10 cellular contexts compared by ENCODE assay signal in genomic region chr7:135238112-135238744, GRCh38. TPM values are rescaled to one million over a fixed set of nuclear protein-coding genes. Genes with fewer than 3 reads are reported as not detected.
DNase-seq lines count a peak whose midpoint lies in the region; ATAC-seq and TF ChIP-seq lines count a peak whose summit lies in the region.
"Had no signal": no experiment of that assay in that cellular context is flagged by ENCODE, and none has a peak within 500 bp of the region (broad histone marks: within the 10 kb centered on the region; RNA-seq: fewer than 3 reads in every experiment).

No MANE protein-coding gene starts in this region.

- H3K4me3 Mint-ChIP-seq in natural killer cell treated with Interleukin-12 subunit alpha and Interleukin-12 subunit beta and Interleukin-15 and Interleukin-18, amount 100 ng/mL, for 72 hours: no peak overlapping the region
- H3K4me3 Mint-ChIP-seq in natural killer cell (no peak overlapping the region), type B pancreatic cell (no peak overlapping the region)

- no peak for TF ChIP-seq CTCF in natural killer cell (IDR thresholded peaks at IDR 0.05)
- TF ChIP-seq CTCF in type B pancreatic cell (conservative IDR thresholded peaks at IDR 0.05): peak; percentile 68

- TF ChIP-seq POLR2A in erythroblast (IDR thresholded peaks at IDR 0.05; ENCODE audit: low read length): no peak

- DNase-seq in natural killer cell treated with Interleukin-12 subunit alpha and Interleukin-12 subunit beta and Interleukin-15 and Interleukin-18, amount 100 ng/mL, for 72 hours (ENCODE audit: low spot score): no peak
- no peak for DNase-seq in natural killer cell
- DNase-seq in OCI-M1 (lab: John Stamatoyannopoulos, UW): peak; percentile 34
- peak; percentile 40 to 47 for DNase-seq in erythroblast (lab: John Stamatoyannopoulos, UW)
- DNase-seq in type B pancreatic cell (ENCODE audit: extremely low spot score, unreplicated experiment): no peak
- no peak for DNase-seq in SW480 (ENCODE audit: low spot score)
- DNase-seq: GF-D8, NCI-H1417 treated with DMSO at 0.1 percent for 48 hours had no signal

- intact Hi-C loops in natural killer cell (cut with micrococcal nuclease): no loop called here

- no peak overlapping the region for H3K27ac Mint-ChIP-seq in natural killer cell treated with Interleukin-12 subunit alpha and Interleukin-12 subunit beta and Interleukin-15 and Interleukin-18, amount 100 ng/mL, for 72 hours
- no peak overlapping the region for H3K27ac Mint-ChIP-seq in natural killer cell
- no peak overlapping the region for H3K27ac Mint-ChIP-seq in type B pancreatic cell

- peaks cover 6 to 7% of the 10 kb centered on the region in 2 donors for H3K27me3 Mint-ChIP-seq in natural killer cell treated with Interleukin-12 subunit alpha and Interleukin-12 subunit beta and Interleukin-15 and Interleukin-18, amount 100 ng/mL, for 72 hours
- peaks cover 0 to 2% of the 10 kb centered on the region in 2 donors for H3K27me3 Mint-ChIP-seq in natural killer cell (ENCODE audit: low read depth in 2 of 2)
- no peaks in the 10 kb centered on the region for H3K27me3 Mint-ChIP-seq in type B pancreatic cell

- no peaks in the 10 kb centered on the region for H3K36me3 Mint-ChIP-seq in natural killer cell treated with Interleukin-12 subunit alpha and Interleukin-12 subunit beta and Interleukin-15 and Interleukin-18, amount 100 ng/mL, for 72 hours
- no peaks in the 10 kb centered on the region for H3K36me3 Mint-ChIP-seq in natural killer cell
- H3K36me3 Mint-ChIP-seq in type B pancreatic cell: no peaks in the 10 kb centered on the region

- H3K4me1 Mint-ChIP-seq in natural killer cell treated with Interleukin-12 subunit alpha and Interleukin-12 subunit beta and Interleukin-15 and Interleukin-18, amount 100 ng/mL, for 72 hours (ENCODE audit: low read depth in 2 of 2): no peaks in the 10 kb centered on the region
- no peaks in the 10 kb centered on the region for H3K4me1 Mint-ChIP-seq in natural killer cell
- peaks cover 3% of the 10 kb centered on the region for H3K4me1 Mint-ChIP-seq in type B pancreatic cell (ENCODE audit: unreplicated experiment)

- ATAC-seq in natural killer cell treated with Interleukin-12 subunit alpha and Interleukin-12 subunit beta and Interleukin-15 and Interleukin-18, amount 100 ng/mL, for 72 hours: peak; percentile 40 to 59
- ATAC-seq in natural killer cell (no peak), GM21619 (IDR thresholded peaks at IDR 0.05; ENCODE audit: unreplicated experiment) (no peak), GM21526 (IDR thresholded peaks at IDR 0.05; ENCODE audit: low FRiP score, unreplicated experiment) (no peak)

- no peaks in the 10 kb centered on the region for H3K9me3 Mint-ChIP-seq in natural killer cell treated with Interleukin-12 subunit alpha and Interleukin-12 subunit beta and Interleukin-15 and Interleukin-18, amount 100 ng/mL, for 72 hours
- H3K9me3 Mint-ChIP-seq in natural killer cell: no peaks in the 10 kb centered on the region
- H3K9me3 Mint-ChIP-seq in type B pancreatic cell: no peaks in the 10 kb centered on the region

RNA-seq across cellular contexts. Expression of gene STRA8, which starts 4.6 kb away (rescaled TPM):
- not detected for total RNA-seq in natural killer cell treated with Interleukin-12 subunit alpha and Interleukin-12 subunit beta and Interleukin-15 and Interleukin-18, amount 100 ng/mL, for 72 hours
- total RNA-seq in natural killer cell (not detected), type B pancreatic cell (ENCODE audit: low replicate concordance) (not detected in 2 replicates)

RNA-seq across cellular contexts. Expression of gene WDR91, which starts 26.9 kb away (rescaled TPM):
- 10 to 100 TPM; 11.9 to 22.8 TPM for total RNA-seq in natural killer cell treated with Interleukin-12 subunit alpha and Interleukin-12 subunit beta and Interleukin-15 and Interleukin-18, amount 100 ng/mL, for 72 hours
- total RNA-seq in natural killer cell (10 to 100 TPM; 28.7 to 42.0 (median 39.2) TPM), type B pancreatic cell (ENCODE audit: low replicate concordance) (10.0 and 25.8 TPM in 2 replicates)

Comparison
In these comparisons a context has a peak if more than half of its experiments do, and no peak if none do; other contexts are left out.
1. ATAC-seq: peak in natural killer cell treated with Interleukin-12 subunit alpha and Interleukin-12 subunit beta and Interleukin-15 and Interleukin-18, amount 100 ng/mL, for 72 hours (2 of 2); none in natural killer cell (0 of 3), GM21619 (single experiment) and GM21526 (single experiment).
2. DNase-seq: peak in OCI-M1 (single experiment) and erythroblast (2 of 2); none in natural killer cell treated with Interleukin-12 subunit alpha and Interleukin-12 subunit beta and Interleukin-15 and Interleukin-18, amount 100 ng/mL, for 72 hours (single experiment), natural killer cell (single experiment), type B pancreatic cell (single experiment) and SW480 (single experiment).